Comparison of ENCODE assay signal across 11 cellular contexts in genomic region chr7:76983333-76983732, GRCh38. TPM values are rescaled to one million over a fixed set of nuclear protein-coding genes. Genes with fewer than 3 reads are reported as not detected.
"Had no signal": no experiment of that assay in that cellular context is flagged by ENCODE, and none has a peak within 500 bp of the region (broad histone marks: within the 10 kb centered on the region; RNA-seq: fewer than 3 reads in every experiment).

No MANE protein-coding gene starts in this region.

RNA-seq across cellular contexts. Expression of gene SPDYE17, which starts 48.8 kb away (rescaled TPM):
- total RNA-seq: OCI-LY7, PC-3, PC-9, Peyer's patch, Right ventricle myocardium inferior, Right ventricle myocardium superior, RPMI7951, SJCRH30, SJSA1, SK-MEL-5 had no signal
- polyA plus RNA-seq: SK-N-SH had no signal
